In the genomic region with DNA sequence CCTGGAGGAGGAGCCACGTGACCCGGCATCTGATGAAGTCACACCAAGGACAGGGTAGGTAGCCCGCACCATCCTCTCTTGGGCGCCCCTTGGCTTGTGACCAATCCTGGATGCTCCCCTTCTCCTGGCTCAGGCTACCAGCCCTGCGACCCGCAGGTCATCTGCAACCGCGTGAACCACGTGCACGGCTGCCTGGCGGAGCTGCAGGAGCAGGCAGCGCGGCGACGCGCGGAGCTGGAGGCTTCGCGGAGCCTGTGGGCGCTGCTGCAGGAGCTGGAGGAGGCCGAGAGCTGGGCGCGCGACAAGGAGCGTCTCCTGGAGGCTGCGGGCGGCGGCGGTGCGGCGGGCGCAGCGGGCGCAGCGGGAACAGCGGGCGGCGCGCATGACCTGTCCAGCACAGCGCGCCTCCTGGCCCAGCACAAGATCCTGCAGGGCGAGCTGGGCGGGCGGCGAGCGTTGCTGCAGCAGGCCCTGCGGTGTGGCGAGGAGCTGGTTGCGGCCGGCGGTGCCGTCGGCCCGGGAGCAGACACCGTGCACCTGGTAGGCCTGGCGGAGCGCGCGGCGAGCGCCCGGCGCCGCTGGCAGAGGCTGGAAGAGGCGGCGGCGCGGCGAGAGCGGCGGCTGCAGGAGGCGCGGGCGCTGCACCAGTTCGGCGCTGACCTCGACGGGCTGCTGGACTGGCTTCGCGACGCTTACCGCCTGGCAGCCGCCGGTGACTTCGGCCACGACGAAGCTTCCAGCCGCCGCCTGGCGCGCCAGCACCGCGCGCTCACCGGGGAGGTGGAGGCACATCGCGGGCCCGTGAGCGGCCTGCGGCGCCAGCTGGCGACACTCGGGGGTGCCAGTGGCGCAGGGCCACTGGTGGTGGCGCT, we compare ENCODE assay signal across 9 cellular contexts. TPM values are rescaled to one million over a fixed set of nuclear protein-coding genes. Genes with fewer than 3 reads are reported as not detected.
DNase-seq lines count a peak whose midpoint lies in the region; ATAC-seq and TF ChIP-seq lines count a peak whose summit lies in the region.
"Had no signal": no experiment of that assay in that cellular context is flagged by ENCODE, and none has a peak within 500 bp of the region (broad histone marks: within the 10 kb centered on the region; RNA-seq: fewer than 3 reads in every experiment).

No MANE protein-coding gene starts in this region.

- H3K4me1 ChIP-seq in NT2/D1 (ENCODE audit: insufficient read depth, insufficient read length) (peaks cover 4% of the 10 kb centered on the region), foreskin keratinocyte (no peaks in the 10 kb centered on the region), trophoblast cell (ENCODE audit: control insufficient read depth in 1 of 2, insufficient read depth in 2 of 2, low read length in 2 of 2) (peaks cover 4% of the 10 kb centered on the region in 2 experiments), MM.1S (ENCODE audit: low read length) (no peaks in the 10 kb centered on the region)

- H3K79me2 ChIP-seq in trophoblast cell (ENCODE audit: control insufficient read depth, insufficient read depth, low read length, poor library complexity) (no peaks in the 10 kb centered on the region), MM.1S (ENCODE audit: low read length) (no peaks in the 10 kb centered on the region)

- no peak overlapping the region for H2BK12ac ChIP-seq in trophoblast cell (ENCODE audit: low read length)

- TF ChIP-seq CTCF in foreskin keratinocyte (conservative IDR thresholded peaks at IDR 0.05) (peak; percentile 15), MM.1S (IDR thresholded peaks at IDR 0.05; ENCODE audit: low read length) (no peak)

- H3F3A ChIP-seq in MM.1S (ENCODE audit: insufficient read depth, low read length): no peaks in the 10 kb centered on the region

- H3K18ac ChIP-seq in trophoblast cell (ENCODE audit: low read length): no peak overlapping the region

- peaks cover 6% of the 10 kb centered on the region; the same call in 1 of the 2 replicates for H3K9me3 ChIP-seq in NT2/D1 (ENCODE audit: insufficient read depth, low read length)
- peaks cover 12% of the 10 kb centered on the region for H3K9me3 ChIP-seq in trophoblast cell (ENCODE audit: insufficient read depth, low read depth, low read length)
- H3K9me3 ChIP-seq in MM.1S (replicated peaks; ENCODE audit: insufficient read depth, low read length): no peaks in the 10 kb centered on the region

- WGBS in trophoblast cell (ENCODE audit: extremely low coverage, insufficient coverage, insufficient read length): no CpG with 5 or more reads among the region's 105 CpGs

- no peaks in the 10 kb centered on the region for H4K20me1 ChIP-seq in MM.1S (ENCODE audit: insufficient read depth, low read length)

- H4K91ac ChIP-seq in trophoblast cell (ENCODE audit: low read depth, low read length): no peak overlapping the region

- H3K27me3 ChIP-seq in NT2/D1 (ENCODE audit: insufficient read depth, insufficient read length) (peaks cover 58% of the 10 kb centered on the region), foreskin keratinocyte (peaks cover 51% of the 10 kb centered on the region), trophoblast cell (ENCODE audit: insufficient read depth, low read length) (peaks cover 28% of the 10 kb centered on the region), MM.1S (replicated peaks; ENCODE audit: insufficient read depth, low read length) (peaks cover 73% of the 10 kb centered on the region)

- H3K23ac ChIP-seq in trophoblast cell (ENCODE audit: low read length): no peak overlapping the region

- H3K4me3 ChIP-seq in NT2/D1 (ENCODE audit: insufficient read length, low read depth) (peak overlapping the region; percentile 30), trophoblast cell (ENCODE audit: low read depth, low read length) (peak overlapping the region; percentile 37), MM.1S (ENCODE audit: low read length) (no peak overlapping the region)

- H3K36me3 ChIP-seq in NT2/D1 (ENCODE audit: insufficient read depth, insufficient read length, low read length) (no peaks in the 10 kb centered on the region), trophoblast cell (ENCODE audit: control insufficient read depth in 1 of 2, insufficient read depth in 2 of 2, low read length in 2 of 2) (no peaks in the 10 kb centered on the region), MM.1S (replicated peaks; ENCODE audit: insufficient read depth, low read length) (no peaks in the 10 kb centered on the region)

- H2BK5ac ChIP-seq in trophoblast cell (ENCODE audit: low read depth, low read length, poor library complexity): no peak overlapping the region

- no peaks in the 10 kb centered on the region for H3K79me1 ChIP-seq in trophoblast cell (ENCODE audit: low read length)

- H3K27ac ChIP-seq in foreskin keratinocyte (no peak overlapping the region), trophoblast cell (ENCODE audit: low read depth, low read length) (no peak overlapping the region), MM.1S (ENCODE audit: low read length) (no peak overlapping the region)
- H3K27ac ChIP-seq: KMS-11, RWPE1 had no signal

- H2AFZ ChIP-seq in trophoblast cell (ENCODE audit: insufficient read depth, low read length, poor library complexity) (peak overlapping the region; percentile 11), MM.1S (ENCODE audit: low read length) (no peak overlapping the region)

- H3K9ac ChIP-seq in NT2/D1 (ENCODE audit: insufficient read length, low read depth) (peak overlapping the region; percentile 45), trophoblast cell (ENCODE audit: low read length) (no peak overlapping the region), MM.1S (ENCODE audit: low read length) (no peak overlapping the region)
- H3K9ac ChIP-seq: KMS-11 had no signal

- H3K4me2 ChIP-seq in trophoblast cell (ENCODE audit: low read length) (peak overlapping the region; percentile 57), MM.1S (ENCODE audit: low read depth, low read length) (no peak overlapping the region)
- H3K4me2 ChIP-seq: KMS-11 had no signal

- H2BK120ac ChIP-seq in trophoblast cell (ENCODE audit: insufficient read depth, low read length, poor library complexity): no peak overlapping the region

- H3K9me2 ChIP-seq in MM.1S (replicated peaks; ENCODE audit: insufficient read depth, low read length): no peaks in the 10 kb centered on the region

- H4K8ac ChIP-seq in trophoblast cell (ENCODE audit: low read depth, low read length): no peak overlapping the region

- H4K12ac ChIP-seq in trophoblast cell (ENCODE audit: low read depth, low read length): no peak overlapping the region

- H3K4ac ChIP-seq in trophoblast cell (ENCODE audit: low read depth, low read length): no peak overlapping the region

- H3K14ac ChIP-seq in trophoblast cell (ENCODE audit: low read length): no peak overlapping the region

- no peak overlapping the region for H2AK5ac ChIP-seq in trophoblast cell (ENCODE audit: low read length)

- peak; percentile 26 for ATAC-seq in foreskin keratinocyte

- DNase-seq in ELF-1 (ENCODE audit: low read depth, low spot score) (peak; percentile 77), NT2/D1 (ENCODE audit: low read depth, low spot score) (no peak), foreskin keratinocyte (no peak), trophoblast cell (peak; percentile 43 to 58), MM.1S (no peak), cerebellar nuclear complex (lab: John Stamatoyannopoulos, UW) (no peak), kidney tubule cell (ENCODE audit: low spot score) (no peak)

RNA-seq across cellular contexts. Expression of gene SPTBN4, which starts 45.9 kb away (rescaled TPM):
- 0.56 and 0.92 TPM in 2 replicates for total RNA-seq in foreskin keratinocyte
- polyA plus RNA-seq in foreskin keratinocyte: 0.51 and 0.52 TPM in 2 replicates
- polyA plus RNA-seq in trophoblast cell (2013): 0.30 and 0.33 TPM in 2 replicates

RNA-seq across cellular contexts. Expression of gene BLVRB, which starts 47.2 kb away (rescaled TPM):
- 75.3 and 79.6 TPM in 2 replicates for total RNA-seq in foreskin keratinocyte
- 101 and 124 TPM in 2 replicates for polyA plus RNA-seq in foreskin keratinocyte
- 69.2 and 70.1 TPM in 2 replicates for polyA plus RNA-seq in trophoblast cell (2013)

Comparison
In these comparisons a context has a peak if more than half of its experiments do, and no peak if none do; other contexts are left out.
1. DNase-seq: peak in ELF-1 (single experiment) and trophoblast cell (2 of 2); none in NT2/D1 (single experiment), foreskin keratinocyte (0 of 2), MM.1S (single experiment), cerebellar nuclear complex (0 of 2) and kidney tubule cell (single experiment).